30 cellular contexts compared by ENCODE assay signal in the genomic region with DNA sequence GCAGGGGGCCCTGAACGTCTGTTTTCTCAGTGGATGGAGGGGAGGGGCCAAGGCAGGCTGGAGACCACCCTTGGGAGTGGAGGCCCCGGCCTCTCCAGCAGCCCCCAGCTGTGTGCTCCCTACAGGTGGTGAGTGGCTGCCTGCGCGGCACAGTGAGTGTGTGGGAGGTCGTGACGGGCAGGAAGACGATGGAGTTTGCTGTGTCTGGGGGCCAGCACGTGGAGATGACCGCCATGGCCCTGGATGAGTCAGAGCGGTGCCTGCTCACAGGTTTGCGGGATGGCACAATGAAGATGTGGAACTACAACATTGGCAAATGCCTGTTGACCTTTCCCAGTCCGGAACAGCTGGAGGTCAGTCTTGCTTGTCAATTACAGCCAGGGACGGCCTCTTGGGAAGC. TPM values are rescaled to one million over a fixed set of nuclear protein-coding genes. Genes with fewer than 3 reads are reported as not detected.
DNase-seq lines count a peak whose midpoint lies in the region; ATAC-seq and FAIRE-seq lines count a peak whose summit lies in the region.
"Had no signal": no experiment of that assay in that cellular context is flagged by ENCODE, and none has a peak within 500 bp of the region (broad histone marks: within the 10 kb centered on the region; RNA-seq: fewer than 3 reads in every experiment).

No MANE protein-coding gene starts in this region.

- H4K91ac ChIP-seq in mesenchymal stem cell (ENCODE audit: low read length): peak overlapping the region; percentile 20

- no peaks in the 10 kb centered on the region for H3K4me1 Mint-ChIP-seq in activated naive CD4-positive, alpha-beta T cell treated with anti-CD3 and anti-CD28 coated beads, Interleukin-2, amount 10 ng/mL, durations not matched to agents 7 days and 5 days
- H3K4me1 Mint-ChIP-seq: B cell had no signal

- ATAC-seq in aorta (ENCODE audit: low FRiP score): no peak
- ATAC-seq: CD8-positive, alpha-beta T cell had no signal

- no peaks in the 10 kb centered on the region for H3K79me1 ChIP-seq in mesenchymal stem cell (replicated peaks; ENCODE audit: low read length, poor library complexity, severe bottlenecking)

- FAIRE-seq in frontal cortex (lab: Jason Lieb, UNC): no peak
- FAIRE-seq: GM12892, H54 had no signal

- no peak overlapping the region for H2BK120ac ChIP-seq in mesenchymal stem cell (ENCODE audit: low read depth, low read length)

- H3K18ac ChIP-seq in mesenchymal stem cell (ENCODE audit: low read depth in 1 of 2, low read length in 2 of 2): no peak overlapping the region

- peaks cover 14% of the 10 kb centered on the region for H3K4me1 ChIP-seq in SJCRH30
- no peaks in the 10 kb centered on the region for H3K4me1 ChIP-seq in mesenchymal stem cell (ENCODE audit: control insufficient read depth, insufficient read depth, low read depth, low read length)
- H3K4me1 ChIP-seq in aorta (ENCODE audit: control insufficient read depth in 1 of 2, insufficient read depth in 2 of 2, low read length in 2 of 2): no peaks in the 10 kb centered on the region
- H3K4me1 ChIP-seq: Caco-2 had no signal

- no peak overlapping the region for H3K4ac ChIP-seq in mesenchymal stem cell (ENCODE audit: low read depth in 1 of 2, low read length in 2 of 2)

- H3K27ac Mint-ChIP-seq in activated naive CD4-positive, alpha-beta T cell treated with anti-CD3 and anti-CD28 coated beads, Interleukin-2, amount 10 ng/mL, durations not matched to agents 7 days and 5 days: peak overlapping the region; percentile 7
- H3K27ac Mint-ChIP-seq: B cell; CD8-positive, alpha-beta T cell had no signal

- no peak for DNase-seq in activated naive CD4-positive, alpha-beta T cell treated with anti-CD3 and anti-CD28 coated beads, Interleukin-2, amount 10 ng/mL, durations not matched to agents 7 days and 5 days
- no peak for DNase-seq in activated naive CD4-positive, alpha-beta T cell (lab: John Stamatoyannopoulos, UW)
- DNase-seq in SJCRH30 (peak; percentile 55 to 56), mesenchymal stem cell (no peak), aorta (peak; percentile 23 to 36), NCI-H1092 treated with DMSO at 0.1 percent for 48 hours (lab: John Stamatoyannopoulos, UW) (no peak), NCI-H2029 (lab: John Stamatoyannopoulos, UW) (no peak), frontal cortex (ENCODE audit: low spot score in 2 of 2) (no peak)
- DNase-seq: CD8-positive, alpha-beta T cell; DMS 273 treated with DMSO at 0.1 percent for 48 hours; DND-41; NCI-H1048; NCI-H1417 treated with DMSO at 0.1 percent for 48 hours; NCI-H1694 treated with DMSO at 0.1 percent for 48 hours; NCI-H2081 treated with DMSO at 0.1 percent for 48 hours; NCI-H2171; NCI-H226; NCI-H510A; NCI-H69; SHP77 treated with DMSO at 0.1 percent for 48 hours had no signal

- no peak overlapping the region for H2AFZ ChIP-seq in mesenchymal stem cell (ENCODE audit: low read depth, low read length)

- H3K36me3 Mint-ChIP-seq in activated naive CD4-positive, alpha-beta T cell treated with anti-CD3 and anti-CD28 coated beads, Interleukin-2, amount 10 ng/mL, durations not matched to agents 7 days and 5 days: no peaks in the 10 kb centered on the region

- no peaks in the 10 kb centered on the region for H3K36me3 ChIP-seq in SJCRH30
- no peaks in the 10 kb centered on the region for H3K36me3 ChIP-seq in mesenchymal stem cell (ENCODE audit: control insufficient read depth in 1 of 2, insufficient read depth in 2 of 2, low read depth in 1 of 2, low read length in 2 of 2)
- H3K36me3 ChIP-seq in aorta (ENCODE audit: control insufficient read depth in 1 of 2, insufficient read depth in 2 of 2, low read length in 1 of 2): no peaks in the 10 kb centered on the region

- intact Hi-C loops in aorta (cut with DNase I): no loop called here

- H3K27ac ChIP-seq in SJCRH30: no peak overlapping the region
- H3K27ac ChIP-seq in mesenchymal stem cell (ENCODE audit: low read length, poor library complexity, severe bottlenecking): no peak overlapping the region
- no peak overlapping the region for H3K27ac ChIP-seq in aorta (ENCODE audit: low read depth in 1 of 2, low read length in 2 of 2)
- H3K27ac ChIP-seq: 22Rv1, C4-2B, KMS-11, RWPE1, SK-N-MC had no signal

- H3K27me3 ChIP-seq in SJCRH30 (no peaks in the 10 kb centered on the region), mesenchymal stem cell (ENCODE audit: control insufficient read depth in 1 of 2, insufficient read depth in 1 of 2, low read length in 2 of 2) (peaks cover 5 to 33% of the 10 kb centered on the region in 2 experiments), aorta (ENCODE audit: control insufficient read depth in 1 of 2, insufficient read depth in 2 of 2, low read length in 1 of 2) (no peaks in the 10 kb centered on the region)

- no peak overlapping the region for H3K4me3 Mint-ChIP-seq in activated naive CD4-positive, alpha-beta T cell treated with anti-CD3 and anti-CD28 coated beads, Interleukin-2, amount 10 ng/mL, durations not matched to agents 7 days and 5 days
- H3K4me3 Mint-ChIP-seq: B cell; CD8-positive, alpha-beta T cell; IgD-negative memory B cell had no signal

- H3K4me3 ChIP-seq in SJCRH30: no peak overlapping the region
- H3K4me3 ChIP-seq in mesenchymal stem cell (ENCODE audit: insufficient read depth in 1 of 2, low read depth in 1 of 2, low read length in 2 of 2): no peak overlapping the region
- H3K4me3 ChIP-seq in aorta (ENCODE audit: low read length in 2 of 2): no peak overlapping the region
- H3K4me3 ChIP-seq: SK-N-MC had no signal

- H3K4me2 ChIP-seq in mesenchymal stem cell (ENCODE audit: low read length, poor library complexity, severe bottlenecking): no peak overlapping the region
- H3K4me2 ChIP-seq: KMS-11 had no signal

- 82% methylated on average over 13 of the region's 13 CpGs for WGBS in mesenchymal stem cell
- WGBS in aorta, 2 donors: 61 to 64% methylated on average over 13 of the region's 13 CpGs

- no peak overlapping the region for H2BK12ac ChIP-seq in mesenchymal stem cell (ENCODE audit: low read length in 2 of 2)

- H3K9me3 ChIP-seq in SJCRH30 (replicated peaks): peaks cover 10% of the 10 kb centered on the region
- H3K9me3 ChIP-seq in mesenchymal stem cell (ENCODE audit: control insufficient read depth, low read length): peaks cover 23% of the 10 kb centered on the region
- H3K9me3 ChIP-seq in aorta (ENCODE audit: control insufficient read depth, low read length): peaks cover 2% of the 10 kb centered on the region

- no peak overlapping the region for H2BK15ac ChIP-seq in mesenchymal stem cell (ENCODE audit: low read depth, poor library complexity, severe bottlenecking)

- peak overlapping the region in 1 of 2 experiments; percentile 72 for H3K14ac ChIP-seq in mesenchymal stem cell (ENCODE audit: low read length in 2 of 2)

- CTCF ChIA-PET in activated naive CD4-positive, alpha-beta T cell treated with anti-CD3 and anti-CD28 coated beads, Interleukin-2, amount 10 ng/mL, durations not matched to agents 7 days and 5 days (lab: Charles Lee): interaction anchor here (0.8 to 1.7 kb wide), 3 partner anchors 9 to 388 kb away, joined by 3 to 5 read pairs (median 3); no protein-coding TSS in a partner anchor

- no peak overlapping the region for H2BK5ac ChIP-seq in mesenchymal stem cell (ENCODE audit: low read depth, low read length, poor library complexity, severe bottlenecking)

- H2AK5ac ChIP-seq in mesenchymal stem cell (ENCODE audit: low read length, severe bottlenecking): no peak overlapping the region

- H3K9me3 Mint-ChIP-seq in activated naive CD4-positive, alpha-beta T cell treated with anti-CD3 and anti-CD28 coated beads, Interleukin-2, amount 10 ng/mL, durations not matched to agents 7 days and 5 days: peaks cover 10% of the 10 kb centered on the region

- no peak overlapping the region for H3K9ac ChIP-seq in mesenchymal stem cell (ENCODE audit: low read length)
- H3K9ac ChIP-seq: KMS-11 had no signal

- H3K23ac ChIP-seq in mesenchymal stem cell (ENCODE audit: low read length in 2 of 2): no peak overlapping the region

- H4K8ac ChIP-seq in mesenchymal stem cell (ENCODE audit: low read length): no peak overlapping the region

- H3K27me3 Mint-ChIP-seq in activated naive CD4-positive, alpha-beta T cell treated with anti-CD3 and anti-CD28 coated beads, Interleukin-2, amount 10 ng/mL, durations not matched to agents 7 days and 5 days: no peaks in the 10 kb centered on the region
- H3K27me3 Mint-ChIP-seq: B cell, IgD-negative memory B cell had no signal

RNA-seq across cellular contexts. Expression of a gene that starts 52.6 kb away (rescaled TPM):
- 0.28 and 0.58 TPM in 2 replicates for total RNA-seq in SJCRH30 (2014; rRNA removed; shearing (Covaris generic))
- not detected for polyA plus RNA-seq in mesenchymal stem cell (2013, experiment 1 of 2)
- polyA plus RNA-seq in mesenchymal stem cell (2013, experiment 2 of 2): 0.04 TPM
- 1 to 10 TPM in 1 of 2 donors, under 1 TPM in 1; 0.81 to 1.1 TPM for total RNA-seq in aorta
- polyA plus RNA-seq in aorta: under 1 TPM in 1 of 2 donors, not detected in 1; 0.13 TPM
- total RNA-seq in frontal cortex: not detected
- polyA plus RNA-seq: IgD-negative memory B cell had no signal

Comparison
In these comparisons a context has a peak if more than half of its experiments do, and no peak if none do; other contexts are left out.
1. DNase-seq: peak in SJCRH30 (2 of 2) and aorta (2 of 2); none in activated naive CD4-positive, alpha-beta T cell treated with anti-CD3 and anti-CD28 coated beads, Interleukin-2, amount 10 ng/mL, durations not matched to agents 7 days and 5 days (single experiment), activated naive CD4-positive, alpha-beta T cell (0 of 4), mesenchymal stem cell (single experiment), NCI-H1092 treated with DMSO at 0.1 percent for 48 hours (single experiment), NCI-H2029 (single experiment) and frontal cortex (0 of 2).